ENCODE assay signal across 1 cellular context in the genomic region with DNA sequence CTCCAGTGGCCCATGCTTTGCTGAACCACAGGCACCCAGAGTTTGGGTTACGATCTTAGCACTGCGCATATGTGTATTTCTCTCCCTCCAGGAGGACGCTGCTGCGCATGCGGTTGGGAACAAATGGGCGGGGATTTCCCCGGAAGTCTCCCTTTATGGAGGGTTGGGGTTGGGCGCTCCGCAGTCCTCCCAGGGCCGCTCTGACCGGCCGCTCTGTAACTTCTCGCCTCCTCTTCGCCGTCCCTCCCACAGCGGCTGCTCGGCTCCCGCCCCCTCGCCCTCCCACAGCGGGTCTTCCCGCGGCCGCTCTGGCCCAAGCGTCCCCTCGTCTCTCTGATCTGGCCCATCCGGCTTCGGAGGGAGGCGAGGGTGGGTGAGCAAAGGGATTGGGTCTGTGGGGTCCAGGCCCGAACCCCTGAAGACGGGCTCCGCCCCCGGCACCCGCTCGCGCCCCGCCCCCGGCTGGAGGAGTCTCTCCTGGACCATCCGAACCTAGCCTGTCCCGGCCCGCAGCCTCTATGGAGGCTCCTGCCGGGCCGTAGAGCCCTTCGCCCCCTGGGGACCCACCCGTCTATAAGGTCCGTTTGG.
TF ChIP-seq lines count a peak whose summit lies in the region.

A gene with protein sequence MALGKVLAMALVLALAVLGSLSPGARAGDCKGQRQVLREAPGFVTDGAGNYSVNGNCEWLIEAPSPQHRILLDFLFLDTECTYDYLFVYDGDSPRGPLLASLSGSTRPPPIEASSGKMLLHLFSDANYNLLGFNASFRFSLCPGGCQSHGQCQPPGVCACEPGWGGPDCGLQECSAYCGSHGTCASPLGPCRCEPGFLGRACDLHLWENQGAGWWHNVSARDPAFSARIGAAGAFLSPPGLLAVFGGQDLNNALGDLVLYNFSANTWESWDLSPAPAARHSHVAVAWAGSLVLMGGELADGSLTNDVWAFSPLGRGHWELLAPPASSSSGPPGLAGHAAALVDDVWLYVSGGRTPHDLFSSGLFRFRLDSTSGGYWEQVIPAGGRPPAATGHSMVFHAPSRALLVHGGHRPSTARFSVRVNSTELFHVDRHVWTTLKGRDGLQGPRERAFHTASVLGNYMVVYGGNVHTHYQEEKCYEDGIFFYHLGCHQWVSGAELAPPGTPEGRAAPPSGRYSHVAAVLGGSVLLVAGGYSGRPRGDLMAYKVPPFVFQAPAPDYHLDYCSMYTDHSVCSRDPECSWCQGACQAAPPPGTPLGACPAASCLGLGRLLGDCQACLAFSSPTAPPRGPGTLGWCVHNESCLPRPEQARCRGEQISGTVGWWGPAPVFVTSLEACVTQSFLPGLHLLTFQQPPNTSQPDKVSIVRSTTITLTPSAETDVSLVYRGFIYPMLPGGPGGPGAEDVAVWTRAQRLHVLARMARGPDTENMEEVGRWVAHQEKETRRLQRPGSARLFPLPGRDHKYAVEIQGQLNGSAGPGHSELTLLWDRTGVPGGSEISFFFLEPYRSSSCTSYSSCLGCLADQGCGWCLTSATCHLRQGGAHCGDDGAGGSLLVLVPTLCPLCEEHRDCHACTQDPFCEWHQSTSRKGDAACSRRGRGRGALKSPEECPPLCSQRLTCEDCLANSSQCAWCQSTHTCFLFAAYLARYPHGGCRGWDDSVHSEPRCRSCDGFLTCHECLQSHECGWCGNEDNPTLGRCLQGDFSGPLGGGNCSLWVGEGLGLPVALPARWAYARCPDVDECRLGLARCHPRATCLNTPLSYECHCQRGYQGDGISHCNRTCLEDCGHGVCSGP (N-terminal part only) (plus strand): TSS at position 328 of the 588 bp plus-strand sequence. CDS start 609 bp downstream, outside the sequence.

TF ChIP-seq in HepG2, 621 proteins besides CTCF, POLR2A, EP300 and RAD21 (continued from another document and continues in another):
- TF ChIP-seq KLF15 (CRISPR knock-in tag; IDR thresholded peaks at IDR 0.05; ENCODE audit: borderline replicate concordance) (0 out of 2 replicates have a peak, but pooled peaks have one; percentile 29), ZNF274 (CRISPR knock-in tag; IDR thresholded peaks at IDR 0.05) (0 out of 2 replicates have a peak, but pooled peaks have one; percentile 2), ZFP36L1 (CRISPR knock-in tag; IDR thresholded peaks at IDR 0.05) (0 out of 2 replicates have a peak, but pooled peaks have one; percentile 41), KAT8 (CRISPR knock-in tag; IDR thresholded peaks at IDR 0.05) (peak; percentile 86; the same call in 1 of the 2 replicates), ZNF496 (CRISPR knock-in tag; IDR thresholded peaks at IDR 0.05; ENCODE audit: insufficient replicate concordance) (no peak), RFXAP (CRISPR knock-in tag; IDR thresholded peaks at IDR 0.05; ENCODE audit: borderline replicate concordance) (no peak), FOXM1 (CRISPR knock-in tag; IDR thresholded peaks at IDR 0.05) (no peak), NONO (IDR thresholded peaks at IDR 0.05) (no peak), NONO (CRISPR knock-in tag; conservative IDR thresholded peaks at IDR 0.05) (peak; percentile 47; the same call in 1 of the 2 replicates), CENPT (CRISPR knock-in tag; IDR thresholded peaks at IDR 0.05; ENCODE audit: low read depth) (no peak), TEAD2 (CRISPR knock-in tag; IDR thresholded peaks at IDR 0.05) (no peak), RARG (CRISPR knock-in tag; IDR thresholded peaks at IDR 0.05; ENCODE audit: low read depth) (no peak), ZNF556 (CRISPR knock-in tag; IDR thresholded peaks at IDR 0.05; ENCODE audit: borderline replicate concordance) (no peak; the same call in 1 of the 2 replicates), FOXK1 (CRISPR knock-in tag; IDR thresholded peaks at IDR 0.05; ENCODE audit: borderline replicate concordance, low read depth) (peak; percentile 33; the same call in 1 of the 2 replicates), ZNF441 (CRISPR knock-in tag; IDR thresholded peaks at IDR 0.05; ENCODE audit: borderline replicate concordance) (no peak), ZNF550 (CRISPR knock-in tag; IDR thresholded peaks at IDR 0.05; ENCODE audit: borderline replicate concordance) (no peak), DPF2 (CRISPR knock-in tag; IDR thresholded peaks at IDR 0.05; ENCODE audit: borderline replicate concordance, low read depth) (no peak), PCBP1 (IDR thresholded peaks at IDR 0.05; ENCODE audit: borderline replicate concordance, low read depth, low read length) (0 out of 2 replicates have a peak, but pooled peaks have one; percentile 28), POLR2AphosphoS5 (IDR thresholded peaks at IDR 0.05; ENCODE audit: low read depth, low read length) (peak; percentile 70), BHLHE40 (IDR thresholded peaks at IDR 0.05; ENCODE audit: low read length) (0 out of 2 replicates have a peak, but pooled peaks have one; percentile 11), ZNF616 (CRISPR knock-in tag; IDR thresholded peaks at IDR 0.05; ENCODE audit: low read depth) (peak; percentile 51; the same call in 1 of the 2 replicates), ZNF260 (CRISPR knock-in tag; IDR thresholded peaks at IDR 0.05; ENCODE audit: borderline replicate concordance, low read depth) (no peak)
- TF ChIP-seq, protein P1, sequence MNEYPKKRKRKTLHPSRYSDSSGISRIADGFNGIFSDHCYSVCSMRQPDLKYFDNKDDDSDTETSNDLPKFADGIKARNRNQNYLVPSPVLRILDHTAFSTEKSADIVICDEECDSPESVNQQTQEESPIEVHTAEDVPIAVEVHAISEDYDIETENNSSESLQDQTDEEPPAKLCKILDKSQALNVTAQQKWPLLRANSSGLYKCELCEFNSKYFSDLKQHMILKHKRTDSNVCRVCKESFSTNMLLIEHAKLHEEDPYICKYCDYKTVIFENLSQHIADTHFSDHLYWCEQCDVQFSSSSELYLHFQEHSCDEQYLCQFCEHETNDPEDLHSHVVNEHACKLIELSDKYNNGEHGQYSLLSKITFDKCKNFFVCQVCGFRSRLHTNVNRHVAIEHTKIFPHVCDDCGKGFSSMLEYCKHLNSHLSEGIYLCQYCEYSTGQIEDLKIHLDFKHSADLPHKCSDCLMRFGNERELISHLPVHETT (CRISPR knock-in tag; conservative IDR thresholded peaks at IDR 0.05) = no peak; the same call in 1 of the 2 replicates
- TF ChIP-seq, protein P2, sequence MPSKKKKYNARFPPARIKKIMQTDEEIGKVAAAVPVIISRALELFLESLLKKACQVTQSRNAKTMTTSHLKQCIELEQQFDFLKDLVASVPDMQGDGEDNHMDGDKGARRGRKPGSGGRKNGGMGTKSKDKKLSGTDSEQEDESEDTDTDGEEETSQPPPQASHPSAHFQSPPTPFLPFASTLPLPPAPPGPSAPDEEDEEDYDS (CRISPR knock-in tag; IDR thresholded peaks at IDR 0.05) = peak; percentile 55; the same call in 1 of the 2 replicates
- TF ChIP-seq, protein P3, sequence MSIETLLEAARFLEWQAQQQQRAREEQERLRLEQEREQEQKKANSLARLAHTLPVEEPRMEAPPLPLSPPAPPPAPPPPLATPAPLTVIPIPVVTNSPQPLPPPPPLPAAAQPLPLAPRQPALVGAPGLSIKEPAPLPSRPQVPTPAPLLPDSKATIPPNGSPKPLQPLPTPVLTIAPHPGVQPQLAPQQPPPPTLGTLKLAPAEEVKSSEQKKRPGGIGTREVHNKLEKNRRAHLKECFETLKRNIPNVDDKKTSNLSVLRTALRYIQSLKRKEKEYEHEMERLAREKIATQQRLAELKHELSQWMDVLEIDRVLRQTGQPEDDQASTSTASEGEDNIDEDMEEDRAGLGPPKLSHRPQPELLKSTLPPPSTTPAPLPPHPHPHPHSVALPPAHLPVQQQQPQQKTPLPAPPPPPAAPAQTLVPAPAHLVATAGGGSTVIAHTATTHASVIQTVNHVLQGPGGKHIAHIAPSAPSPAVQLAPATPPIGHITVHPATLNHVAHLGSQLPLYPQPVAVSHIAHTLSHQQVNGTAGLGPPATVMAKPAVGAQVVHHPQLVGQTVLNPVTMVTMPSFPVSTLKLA (IDR thresholded peaks at IDR 0.05) = 0 out of 2 replicates have a peak, but pooled peaks have one; percentile 5
- TF ChIP-seq, protein P4, sequence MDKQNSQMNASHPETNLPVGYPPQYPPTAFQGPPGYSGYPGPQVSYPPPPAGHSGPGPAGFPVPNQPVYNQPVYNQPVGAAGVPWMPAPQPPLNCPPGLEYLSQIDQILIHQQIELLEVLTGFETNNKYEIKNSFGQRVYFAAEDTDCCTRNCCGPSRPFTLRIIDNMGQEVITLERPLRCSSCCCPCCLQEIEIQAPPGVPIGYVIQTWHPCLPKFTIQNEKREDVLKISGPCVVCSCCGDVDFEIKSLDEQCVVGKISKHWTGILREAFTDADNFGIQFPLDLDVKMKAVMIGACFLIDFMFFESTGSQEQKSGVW (CRISPR knock-in tag; IDR thresholded peaks at IDR 0.05; ENCODE audit: borderline replicate concordance) = no peak
- TF ChIP-seq, protein P5, sequence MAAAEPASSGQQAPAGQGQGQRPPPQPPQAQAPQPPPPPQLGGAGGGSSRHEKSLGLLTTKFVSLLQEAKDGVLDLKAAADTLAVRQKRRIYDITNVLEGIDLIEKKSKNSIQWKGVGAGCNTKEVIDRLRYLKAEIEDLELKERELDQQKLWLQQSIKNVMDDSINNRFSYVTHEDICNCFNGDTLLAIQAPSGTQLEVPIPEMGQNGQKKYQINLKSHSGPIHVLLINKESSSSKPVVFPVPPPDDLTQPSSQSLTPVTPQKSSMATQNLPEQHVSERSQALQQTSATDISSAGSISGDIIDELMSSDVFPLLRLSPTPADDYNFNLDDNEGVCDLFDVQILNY (CRISPR knock-in tag; conservative IDR thresholded peaks at IDR 0.05) = peak; percentile 69
- TF ChIP-seq, protein P6, sequence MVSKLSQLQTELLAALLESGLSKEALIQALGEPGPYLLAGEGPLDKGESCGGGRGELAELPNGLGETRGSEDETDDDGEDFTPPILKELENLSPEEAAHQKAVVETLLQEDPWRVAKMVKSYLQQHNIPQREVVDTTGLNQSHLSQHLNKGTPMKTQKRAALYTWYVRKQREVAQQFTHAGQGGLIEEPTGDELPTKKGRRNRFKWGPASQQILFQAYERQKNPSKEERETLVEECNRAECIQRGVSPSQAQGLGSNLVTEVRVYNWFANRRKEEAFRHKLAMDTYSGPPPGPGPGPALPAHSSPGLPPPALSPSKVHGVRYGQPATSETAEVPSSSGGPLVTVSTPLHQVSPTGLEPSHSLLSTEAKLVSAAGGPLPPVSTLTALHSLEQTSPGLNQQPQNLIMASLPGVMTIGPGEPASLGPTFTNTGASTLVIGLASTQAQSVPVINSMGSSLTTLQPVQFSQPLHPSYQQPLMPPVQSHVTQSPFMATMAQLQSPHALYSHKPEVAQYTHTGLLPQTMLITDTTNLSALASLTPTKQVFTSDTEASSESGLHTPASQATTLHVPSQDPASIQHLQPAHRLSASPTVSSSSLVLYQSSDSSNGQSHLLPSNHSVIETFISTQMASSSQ (IDR thresholded peaks at IDR 0.05; ENCODE audit: low read depth) = no peak
- TF ChIP-seq, protein P6 (CRISPR knock-in tag; IDR thresholded peaks at IDR 0.05; ENCODE audit: borderline replicate concordance) = peak; percentile 53
- TF ChIP-seq, protein P7, sequence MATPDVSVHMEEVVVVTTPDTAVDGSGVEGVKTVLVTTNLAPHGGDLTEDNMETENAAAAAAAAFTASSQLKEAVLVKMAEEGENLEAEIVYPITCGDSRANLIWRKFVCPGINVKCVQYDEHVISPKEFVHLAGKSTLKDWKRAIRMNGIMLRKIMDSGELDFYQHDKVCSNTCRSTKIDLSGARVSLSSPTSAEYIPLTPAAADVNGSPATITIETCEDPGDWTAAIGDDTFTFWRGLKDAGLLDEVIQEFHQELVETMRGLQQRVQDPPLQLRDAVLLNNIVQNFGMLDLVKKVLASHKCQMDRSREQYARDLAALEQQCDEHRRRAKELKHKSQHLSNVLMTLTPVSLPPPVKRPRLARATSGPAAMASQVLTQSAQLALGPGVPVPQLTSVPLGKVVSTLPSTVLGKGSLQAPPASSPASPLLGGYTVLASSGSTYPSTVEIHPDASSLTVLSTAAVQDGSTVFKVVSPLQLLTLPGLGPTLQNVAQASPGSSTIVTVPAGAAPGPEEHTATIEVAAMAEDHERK (CRISPR knock-in tag; IDR thresholded peaks at IDR 0.05; ENCODE audit: low read depth) = 0 out of 2 replicates have a peak, but pooled peaks have one; percentile 18
- TF ChIP-seq, protein P8, sequence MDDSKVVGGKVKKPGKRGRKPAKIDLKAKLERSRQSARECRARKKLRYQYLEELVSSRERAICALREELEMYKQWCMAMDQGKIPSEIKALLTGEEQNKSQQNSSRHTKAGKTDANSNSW (CRISPR knock-in tag; IDR thresholded peaks at IDR 0.05; ENCODE audit: borderline replicate concordance) = 0 out of 2 replicates have a peak, but pooled peaks have one; percentile 25
- TF ChIP-seq, protein P9, sequence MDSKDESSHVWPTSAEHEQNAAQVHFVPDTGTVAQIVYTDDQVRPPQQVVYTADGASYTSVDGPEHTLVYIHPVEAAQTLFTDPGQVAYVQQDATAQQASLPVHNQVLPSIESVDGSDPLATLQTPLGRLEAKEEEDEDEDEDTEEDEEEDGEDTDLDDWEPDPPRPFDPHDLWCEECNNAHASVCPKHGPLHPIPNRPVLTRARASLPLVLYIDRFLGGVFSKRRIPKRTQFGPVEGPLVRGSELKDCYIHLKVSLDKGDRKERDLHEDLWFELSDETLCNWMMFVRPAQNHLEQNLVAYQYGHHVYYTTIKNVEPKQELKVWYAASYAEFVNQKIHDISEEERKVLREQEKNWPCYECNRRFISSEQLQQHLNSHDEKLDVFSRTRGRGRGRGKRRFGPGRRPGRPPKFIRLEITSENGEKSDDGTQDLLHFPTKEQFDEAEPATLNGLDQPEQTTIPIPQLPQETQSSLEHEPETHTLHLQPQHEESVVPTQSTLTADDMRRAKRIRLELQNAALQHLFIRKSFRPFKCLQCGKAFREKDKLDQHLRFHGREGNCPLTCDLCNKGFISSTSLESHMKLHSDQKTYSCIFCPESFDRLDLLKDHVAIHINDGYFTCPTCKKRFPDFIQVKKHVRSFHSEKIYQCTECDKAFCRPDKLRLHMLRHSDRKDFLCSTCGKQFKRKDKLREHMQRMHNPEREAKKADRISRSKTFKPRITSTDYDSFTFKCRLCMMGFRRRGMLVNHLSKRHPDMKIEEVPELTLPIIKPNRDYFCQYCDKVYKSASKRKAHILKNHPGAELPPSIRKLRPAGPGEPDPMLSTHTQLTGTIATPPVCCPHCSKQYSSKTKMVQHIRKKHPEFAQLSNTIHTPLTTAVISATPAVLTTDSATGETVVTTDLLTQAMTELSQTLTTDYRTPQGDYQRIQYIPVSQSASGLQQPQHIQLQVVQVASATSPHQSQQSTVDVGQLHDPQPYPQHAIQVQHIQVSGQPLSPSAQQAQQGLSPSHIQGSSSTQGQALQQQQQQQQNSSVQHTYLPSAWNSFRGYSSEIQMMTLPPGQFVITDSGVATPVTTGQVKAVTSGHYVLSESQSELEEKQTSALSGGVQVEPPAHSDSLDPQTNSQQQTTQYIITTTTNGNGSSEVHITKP (CRISPR knock-in tag; IDR thresholded peaks at IDR 0.05; ENCODE audit: low read depth) = peak; percentile 76
